Comparison of ENCODE assay signal across 28 cellular contexts in genomic region chr16:86723699-86724098, GRCh38.
DNase-seq lines count a peak whose midpoint lies in the region; FAIRE-seq and TF ChIP-seq lines count a peak whose summit lies in the region.
"Had no signal": no experiment of that assay in that cellular context is flagged by ENCODE, and none has a peak within 500 bp of the region (broad histone marks: within the 10 kb centered on the region; RNA-seq: fewer than 3 reads in every experiment).

No MANE protein-coding gene starts in this region.

- H3K18ac ChIP-seq in H1 (ENCODE audit: extremely low read depth, low read length): no peak overlapping the region

- no peak overlapping the region for H2BK120ac ChIP-seq in H1 (replicated peaks; ENCODE audit: low read depth, low read length)

- H3K4me1 ChIP-seq in H1 (replicated peaks in 1 of 4; ENCODE audit: control insufficient read depth in 3 of 4, insufficient read depth in 4 of 4, low read length in 3 of 4) (no peaks in the 10 kb centered on the region; a peak in 1 of 7 replicates), kidney (ENCODE audit: control insufficient read depth in 1 of 2, insufficient read depth in 1 of 2, low read depth in 1 of 2, low read length in 2 of 2) (no peaks in the 10 kb centered on the region)
- H3K4me1 ChIP-seq: lower lobe of right lung had no signal

- no peak for TF ChIP-seq POLR2A in H1 (IDR thresholded peaks at IDR 0.05; ENCODE audit: control extremely low read depth in 1 of 2, low read depth in 2 of 2, low read length in 2 of 2)

- H4K20me1 ChIP-seq in H1 (replicated peaks in 1 of 2; ENCODE audit: control insufficient read depth in 1 of 2, insufficient read depth in 2 of 2, low read length in 2 of 2): no peaks in the 10 kb centered on the region
- H4K20me1 ChIP-seq: BLaER1 treated with 17β-estradiol and CSF1 and Interleukin-3, amounts not matched to agents 10 nM and 100 nM had no signal

- FAIRE-seq in H1 (lab: Jason Lieb, UNC) (no peak), kidney (lab: Jason Lieb, UNC) (no peak)
- FAIRE-seq: G401.6, keratinocyte had no signal

- H3K27me3 ChIP-seq in H7 (ENCODE audit: control insufficient read depth, insufficient read depth, low read length) (no peaks in the 10 kb centered on the region; the same call in 1 of the 2 replicates), H1 (replicated peaks in 1 of 4; ENCODE audit: control insufficient read depth in 3 of 4, extremely low read depth in 1 of 4, insufficient read depth in 3 of 4, low read length in 3 of 4) (no peaks in the 10 kb centered on the region; a peak in 1 of 7 replicates)
- H3K27me3 ChIP-seq: BLaER1 treated with 17β-estradiol and CSF1 and Interleukin-3, amounts not matched to agents 10 nM and 100 nM; breast epithelium had no signal

- peak overlapping the region; percentile 24 for H3K4me3 Mint-ChIP-seq in nephron progenitor cell
- H3K4me3 Mint-ChIP-seq: activated naive CD8-positive, alpha-beta T cell; natural killer cell; stimulated activated naive CD8-positive, alpha-beta T cell treated with anti-CD3 and anti-CD28 coated beads, Interleukin-15, Interleukin-2, amounts not matched to agents 100 ng/mL and 50 ng/mL, for 24 hours; T-cell had no signal

- no peaks in the 10 kb centered on the region for H3K36me3 Mint-ChIP-seq in nephron progenitor cell (ENCODE audit: low read depth)
- H3K36me3 Mint-ChIP-seq: activated naive CD8-positive, alpha-beta T cell; natural killer cell; T-cell had no signal

- H3K9me3 ChIP-seq in H1 (ENCODE audit: insufficient read depth in 2 of 2, low read depth in 1 of 2, low read length in 1 of 2) (no peaks in the 10 kb centered on the region), kidney (ENCODE audit: control insufficient read depth in 1 of 2, low read length in 2 of 2) (no peaks in the 10 kb centered on the region)
- H3K9me3 ChIP-seq: BLaER1 treated with 17β-estradiol and CSF1 and Interleukin-3, amounts not matched to agents 10 nM and 100 nM; breast epithelium; lower lobe of right lung; mucosa of descending colon; thoracic aorta had no signal

- H3K23me2 ChIP-seq in H1 (ENCODE audit: low read depth, low read length): no peaks in the 10 kb centered on the region

- H3K27ac ChIP-seq in H1 (ENCODE audit: low read depth, low read length) (no peak overlapping the region), kidney (ENCODE audit: low read depth in 2 of 2, low read length in 2 of 2) (no peak overlapping the region)
- H3K27ac ChIP-seq: BLaER1 treated with 17β-estradiol and CSF1 and Interleukin-3, amounts not matched to agents 10 nM and 100 nM; KMS-11; lower lobe of right lung; skin epidermis; thoracic aorta; WERI-Rb-1 had no signal

- no peak overlapping the region for H2AK5ac ChIP-seq in H1 (ENCODE audit: low read depth, low read length)

- H3K14ac ChIP-seq in H1 (ENCODE audit: insufficient read length): no peak overlapping the region

- H3K36me3 ChIP-seq in H7 (replicated peaks; ENCODE audit: control insufficient read depth, insufficient read depth, low read length) (no peaks in the 10 kb centered on the region), H1 (ENCODE audit: control insufficient read depth in 2 of 4, insufficient read depth in 4 of 4, low read length in 3 of 4) (no peaks in the 10 kb centered on the region), kidney (ENCODE audit: control insufficient read depth in 1 of 2, insufficient read depth in 2 of 2, low read length in 2 of 2) (no peaks in the 10 kb centered on the region)
- H3K36me3 ChIP-seq: BLaER1 treated with 17β-estradiol and CSF1 and Interleukin-3, amounts not matched to agents 10 nM and 100 nM; breast epithelium; lower lobe of right lung; thoracic aorta; WERI-Rb-1 had no signal

- CTCF ChIA-PET in H1 (lab: Charles Lee; ENCODE audit: partially characterized antibody): interaction anchor here (0.7 kb wide), 1 partner anchor 50 kb away, joined by 3 read pairs; no protein-coding TSS in a partner anchor

- WGBS in H1 (ENCODE audit: extremely low coverage in 1 of 2, insufficient coverage in 1 of 2, insufficient read length in 1 of 2, insufficient replicate concordance in 2 of 2, low coverage in 1 of 2, low lambda C conversion rate in 2 of 2, missing lambda C conversion rate in 1 of 2), 2 experiments: 85% methylated on average over 10 of the region's 10 CpGs; no CpG with 5 or more reads in 1 of the 2 experiments

- TF ChIP-seq RAD21 in H1 (IDR thresholded peaks at IDR 0.05 in 1 of 2, conservative IDR thresholded peaks at IDR 0.05 in 1 of 2; ENCODE audit: low read depth in 2 of 2, low read length in 2 of 2): no peak

- no peak overlapping the region for H3K4ac ChIP-seq in H1 (replicated peaks; ENCODE audit: insufficient read length, low read depth, low read length)

- no peak overlapping the region for H3K23ac ChIP-seq in H1 (ENCODE audit: insufficient read length)

- H2BK5ac ChIP-seq in H1 (ENCODE audit: low read depth, low read length): no peak overlapping the region

- H2BK15ac ChIP-seq in H1 (ENCODE audit: low read length): no peak overlapping the region

- H4K5ac ChIP-seq in H1 (ENCODE audit: insufficient read length, low read depth, low read length): no peak overlapping the region

- no peak overlapping the region for H3K27ac Mint-ChIP-seq in nephron progenitor cell
- H3K27ac Mint-ChIP-seq: activated naive CD8-positive, alpha-beta T cell; natural killer cell; stimulated activated naive CD8-positive, alpha-beta T cell treated with anti-CD3 and anti-CD28 coated beads, Interleukin-15, Interleukin-2, amounts not matched to agents 100 ng/mL and 50 ng/mL, for 24 hours; T-cell had no signal

- H3K27me3 Mint-ChIP-seq in nephron progenitor cell (ENCODE audit: low read depth, poor library complexity): peaks cover 69% of the 10 kb centered on the region

- TF ChIP-seq CTCF in H1 (IDR thresholded peaks at IDR 0.05; ENCODE audit: control extremely low read depth in 1 of 3, insufficient read depth in 1 of 3, low read depth in 1 of 3, low read length in 3 of 3): no peak
- no peak for TF ChIP-seq CTCF in nephron progenitor cell (IDR thresholded peaks at IDR 0.05)
- TF ChIP-seq CTCF in kidney (IDR thresholded peaks at IDR 0.05; ENCODE audit: borderline replicate concordance, extremely low read depth, insufficient read depth): no peak

- no peak overlapping the region for H2BK20ac ChIP-seq in H1 (ENCODE audit: low read length)

- POLR2A ChIA-PET in H1 (lab: Charles Lee; ENCODE audit: partially characterized antibody): interaction anchor here (1.1 to 1.8 kb wide), 2 partner anchors 9 to 16 kb away, joined by 3 to 5 read pairs; no protein-coding TSS in a partner anchor

- H2AFZ ChIP-seq in H1 (ENCODE audit: low read length): no peak overlapping the region

- intact Hi-C loops in kidney (cut with DNase I): no loop called here

- TF ChIP-seq EP300 in H1 (IDR thresholded peaks at IDR 0.05; ENCODE audit: borderline replicate concordance in 1 of 2, low read depth in 2 of 2, low read length in 2 of 2): no peak

- H3K4me2 ChIP-seq in H1 (ENCODE audit: insufficient read depth in 1 of 2, low read depth in 2 of 2, low read length in 2 of 2): no peak overlapping the region
- H3K4me2 ChIP-seq: BLaER1 treated with 17β-estradiol and CSF1 and Interleukin-3, amounts not matched to agents 10 nM and 100 nM; KMS-11 had no signal

- H3K9ac ChIP-seq in H1 (replicated peaks in 1 of 4; ENCODE audit: extremely low read depth in 1 of 4, low read depth in 3 of 4, low read length in 3 of 4) (no peak overlapping the region), kidney (ENCODE audit: low read length in 2 of 2) (no peak overlapping the region)
- H3K9ac ChIP-seq: BLaER1 treated with 17β-estradiol and CSF1 and Interleukin-3, amounts not matched to agents 10 nM and 100 nM; KMS-11 had no signal

- H4K91ac ChIP-seq in H1 (replicated peaks; ENCODE audit: insufficient read length, low read length): no peak overlapping the region

- peaks cover 8% of the 10 kb centered on the region for H3K9me3 Mint-ChIP-seq in nephron progenitor cell
- H3K9me3 Mint-ChIP-seq: natural killer cell; stimulated activated naive CD8-positive, alpha-beta T cell treated with anti-CD3 and anti-CD28 coated beads, Interleukin-15, Interleukin-2, amounts not matched to agents 100 ng/mL and 50 ng/mL, for 24 hours; T-cell had no signal

- H3K4me1 Mint-ChIP-seq in nephron progenitor cell: peaks cover 10% of the 10 kb centered on the region
- H3K4me1 Mint-ChIP-seq: natural killer cell, T-cell had no signal

- H3K79me2 ChIP-seq in H1 (ENCODE audit: control insufficient read depth in 1 of 2, insufficient read depth in 2 of 2, low read length in 2 of 2): no peaks in the 10 kb centered on the region

- H2BK12ac ChIP-seq in H1 (ENCODE audit: low read depth, low read length): no peak overlapping the region

- H3K56ac ChIP-seq in H1 (replicated peaks; ENCODE audit: insufficient read length, low read depth, low read length): no peak overlapping the region

- no peak overlapping the region for H3K4me3 ChIP-seq in H7 (ENCODE audit: insufficient read depth, low read depth, low read length)
- H3K4me3 ChIP-seq in Jurkat, Clone E6-1 (ENCODE audit: low read length): no peak overlapping the region
- no peak overlapping the region for H3K4me3 ChIP-seq in H1 (ENCODE audit: extremely low read depth in 1 of 4, insufficient read depth in 2 of 4, low read depth in 3 of 4, low read length in 4 of 4)
- no peak overlapping the region for H3K4me3 ChIP-seq in kidney (ENCODE audit: low read length in 2 of 2)
- H3K4me3 ChIP-seq: BLaER1 treated with 17β-estradiol and CSF1 and Interleukin-3, amounts not matched to agents 10 nM and 100 nM; breast epithelium; lower lobe of right lung; mucosa of descending colon; skin epidermis; thoracic aorta had no signal

- H4K8ac ChIP-seq in H1 (ENCODE audit: extremely low read depth, insufficient read depth, low read length): no peak overlapping the region

- DNase-seq in H7 (peak; percentile 89), H1 (ENCODE audit: low read depth in 1 of 2, low spot score in 2 of 2) (peak in 1 of 2 experiments; percentile 60), nephron progenitor cell (no peak), mesenteric fat pad (ENCODE audit: low spot score) (no peak), kidney (no peak), EL (no peak), Kasumi-1 (lab: John Stamatoyannopoulos, UW) (no peak)
- DNase-seq in Jurkat, Clone E6-1 (ENCODE audit: low read depth, low spot score): peak; percentile 4
- DNase-seq: activated CD4-positive, alpha-beta T cell treated with anti-CD3 and anti-CD28 coated beads for 48 hours; lower lobe of right lung; MM.1S; mucosa of descending colon; natural killer cell; NCI-H1105 treated with DMSO at 0.1 percent for 48 hours; NCI-H2029; NCI-H226; NCI-H526 treated with DMSO at 0.1 percent for 48 hours; T-cell; WERI-Rb-1 had no signal

- H3K79me1 ChIP-seq in H1 (ENCODE audit: low read depth, low read length): no peaks in the 10 kb centered on the region

TF ChIP-seq in H1, 55 proteins besides CTCF, POLR2A, EP300 and RAD21:
- TF ChIP-seq SP2 (IDR thresholded peaks at IDR 0.05; ENCODE audit: low read length) (peak; percentile 32; the same call in 1 of the 2 replicates), CHD2 (IDR thresholded peaks at IDR 0.05; ENCODE audit: low read length) (peak; percentile 67; the same call in 1 of the 2 replicates), SP1 (IDR thresholded peaks at IDR 0.05; ENCODE audit: low read depth, low read length) (peak; percentile 84), CBX5 (IDR thresholded peaks at IDR 0.05; ENCODE audit: low read depth, low read length) (no peak), RFX5 (IDR thresholded peaks at IDR 0.05; ENCODE audit: borderline replicate concordance, low read depth, low read length) (peak; percentile 51; the same call in 1 of the 2 replicates)

Comparison
In these comparisons a context has a peak if more than half of its experiments do, and no peak if none do; other contexts are left out.
1. DNase-seq: peak in H7 (single experiment) and Jurkat, Clone E6-1 (single experiment); none in nephron progenitor cell (single experiment), mesenteric fat pad (single experiment), kidney (single experiment), EL (single experiment) and Kasumi-1 (0 of 2).